Comparison of ENCODE assay signal across 8 cellular contexts in genomic region chr17:1787301-1787902, GRCh38. TPM values are rescaled to one million over a fixed set of nuclear protein-coding genes. Genes with fewer than 3 reads are reported as not detected.
DNase-seq lines count a peak whose midpoint lies in the region; ATAC-seq and TF ChIP-seq lines count a peak whose summit lies in the region.
"Had no signal": no experiment of that assay in that cellular context is flagged by ENCODE, and none has a peak within 500 bp of the region (broad histone marks: within the 10 kb centered on the region; RNA-seq: fewer than 3 reads in every experiment).

No MANE protein-coding gene starts in this region.

- H3K9me3 ChIP-seq in PC-3 (ENCODE audit: low read length): no peaks in the 10 kb centered on the region
- H3K9me3 ChIP-seq in mucosa of stomach (ENCODE audit: control insufficient read depth, low read length): no peaks in the 10 kb centered on the region
- no peaks in the 10 kb centered on the region for H3K9me3 ChIP-seq in uterus

- DNase-seq in PC-3: peak; percentile 87
- DNase-seq in epithelial cell of esophagus (ENCODE audit: low read depth): peak; percentile 92
- DNase-seq in uterus: peak; percentile 83 to 92
- no peak for DNase-seq in activated CD4-positive, alpha-beta T cell treated with anti-CD3 and anti-CD28 coated beads for 36 hours
- DNase-seq in middle frontal gyrus (ENCODE audit: extremely low spot score, low spot score): no peak
- DNase-seq: activated T-cell treated with anti-CD3 and anti-CD28 coated beads, Interleukin-2, amount 50 U/mL, for 72 hours had no signal

- H3K27me3 Mint-ChIP-seq in activated CD4-positive, alpha-beta T cell treated with anti-CD3 and anti-CD28 coated beads for 36 hours: no peaks in the 10 kb centered on the region

- TF ChIP-seq POLR2A in uterus (IDR thresholded peaks at IDR 0.05): peak; percentile 9 to 43

- H3K27ac ChIP-seq in PC-3 (ENCODE audit: low read length): peak overlapping the region; percentile 79
- H3K27ac ChIP-seq in uterus: peak overlapping the region; percentile 93 to 96

- H3K9me3 Mint-ChIP-seq in activated CD4-positive, alpha-beta T cell treated with anti-CD3 and anti-CD28 coated beads for 36 hours (ENCODE audit: low read depth): no peaks in the 10 kb centered on the region
- H3K9me3 Mint-ChIP-seq: activated T-cell treated with anti-CD3 and anti-CD28 coated beads, Interleukin-2, amount 50 U/mL, for 72 hours had no signal

- peaks cover 37% of the 10 kb centered on the region for H3K36me3 Mint-ChIP-seq in activated CD4-positive, alpha-beta T cell treated with anti-CD3 and anti-CD28 coated beads for 36 hours (ENCODE audit: low read depth)

- peak; percentile 98 for ATAC-seq in PC-3
- no peak for ATAC-seq in HG02884 (IDR thresholded peaks at IDR 0.05; ENCODE audit: unreplicated experiment)
- no peak for ATAC-seq in activated CD4-positive, alpha-beta T cell treated with anti-CD3 and anti-CD28 coated beads for 36 hours
- ATAC-seq: activated T-cell treated with anti-CD3 and anti-CD28 coated beads, Interleukin-2, amount 50 U/mL, for 72 hours had no signal

- H3K27ac Mint-ChIP-seq in activated CD4-positive, alpha-beta T cell treated with anti-CD3 and anti-CD28 coated beads for 36 hours: no peak overlapping the region
- H3K27ac Mint-ChIP-seq: activated T-cell treated with anti-CD3 and anti-CD28 coated beads, Interleukin-2, amount 50 U/mL, for 72 hours had no signal

- H3K27me3 ChIP-seq in PC-3 (ENCODE audit: low read length) (no peaks in the 10 kb centered on the region), mucosa of stomach (ENCODE audit: control insufficient read depth, insufficient read depth, low read length) (no peaks in the 10 kb centered on the region), uterus (no peaks in the 10 kb centered on the region)

- H3K9ac ChIP-seq in PC-3 (ENCODE audit: low read length) (peak overlapping the region; percentile 43), mucosa of stomach (ENCODE audit: low read length) (peak overlapping the region; percentile 38)

- peak overlapping the region; percentile 59; the same call in 1 of the 2 replicates for H2AFZ ChIP-seq in PC-3 (ENCODE audit: low read length)

- H3K4me1 Mint-ChIP-seq in activated CD4-positive, alpha-beta T cell treated with anti-CD3 and anti-CD28 coated beads for 36 hours: peaks cover 10% of the 10 kb centered on the region

- H3K36me3 ChIP-seq in PC-3 (ENCODE audit: low read depth, low read length) (no peaks in the 10 kb centered on the region; the same call in 1 of the 2 replicates), mucosa of stomach (ENCODE audit: control insufficient read depth, insufficient read depth, low read length) (no peaks in the 10 kb centered on the region), uterus (no peaks in the 10 kb centered on the region)

- TF ChIP-seq CTCF in PC-3 (conservative IDR thresholded peaks at IDR 0.05; ENCODE audit: low read depth, low read length): no peak
- no peak for TF ChIP-seq CTCF in epithelial cell of esophagus (IDR thresholded peaks at IDR 0.05; ENCODE audit: insufficient read depth, low read depth, low read length, missing control alignments)
- TF ChIP-seq CTCF in uterus (IDR thresholded peaks at IDR 0.05): no peak

- H4K20me1 ChIP-seq in PC-3 (ENCODE audit: low read length): no peaks in the 10 kb centered on the region

- H3K4me3 Mint-ChIP-seq in activated CD4-positive, alpha-beta T cell treated with anti-CD3 and anti-CD28 coated beads for 36 hours: no peak overlapping the region
- H3K4me3 Mint-ChIP-seq: activated T-cell treated with anti-CD3 and anti-CD28 coated beads, Interleukin-2, amount 50 U/mL, for 72 hours had no signal

- H3K4me3 ChIP-seq in PC-3 (ENCODE audit: low read length) (no peak overlapping the region), epithelial cell of esophagus (ENCODE audit: low read length) (no peak overlapping the region), mucosa of stomach (ENCODE audit: low read length) (peak overlapping the region; percentile 5), uterus (no peak overlapping the region)

- H3K4me1 ChIP-seq in PC-3 (ENCODE audit: insufficient read depth, low read length) (peaks cover 15% of the 10 kb centered on the region), mucosa of stomach (ENCODE audit: control insufficient read depth, insufficient read depth, low read length) (peaks cover 9% of the 10 kb centered on the region), uterus (peaks cover 8 to 12% of the 10 kb centered on the region in 2 donors)

- no peaks in the 10 kb centered on the region for H3F3A ChIP-seq in PC-3 (ENCODE audit: low read length, unreplicated experiment)

- peak overlapping the region; percentile 69 for H3K4me2 ChIP-seq in PC-3 (ENCODE audit: low read length)

- TSS peak; percentile 51 for BruUV-seq in PC-3 (replicated peaks; lab: Mats Ljungman, UMichigan)

- CTCF ChIA-PET in PC-3 (lab: Charles Lee): interaction anchor here (0.6 kb wide), 1 partner anchor 78 kb away, joined by 3 read pairs; no protein-coding TSS in a partner anchor
- CTCF ChIA-PET in activated CD4-positive, alpha-beta T cell treated with anti-CD3 and anti-CD28 coated beads for 36 hours (lab: Charles Lee): no interaction called here

- no peaks in the 10 kb centered on the region for H3K79me2 ChIP-seq in PC-3 (ENCODE audit: low read length)

- POLR2A ChIA-PET in PC-3 (lab: Charles Lee; ENCODE audit: unreplicated experiment): interaction anchor here (0.6 to 1.1 kb wide), 4 partner anchors 53 to 121 kb away, joined by 3 to 5 read pairs (median 4); no protein-coding TSS in a partner anchor
- POLR2A ChIA-PET in activated CD4-positive, alpha-beta T cell treated with anti-CD3 and anti-CD28 coated beads for 36 hours (lab: Charles Lee): interaction anchor here (0.6 kb wide), 1 partner anchor 12 kb away, joined by 5 read pairs; no protein-coding TSS in a partner anchor

- H3K9me2 ChIP-seq in PC-3 (replicated peaks; ENCODE audit: low read length): no peaks in the 10 kb centered on the region

- intact Hi-C loops in PC-3 (cut with micrococcal nuclease) (no loop called here), uterus (cut with DNase I; ENCODE audit: low total_unique reads) (no loop called here)
- intact Hi-C loops in activated CD4-positive, alpha-beta T cell treated with anti-CD3 and anti-CD28 coated beads for 36 hours (cut with DNase I, micrococcal nuclease): no loop called here

RNA-seq across cellular contexts. Expression of gene SERPINF1, which starts 25.5 kb away (rescaled TPM):
- 1.7 TPM in 1 of 2 replicates, not detected in the other for total RNA-seq in PC-3 (2014; rRNA removed)
- total RNA-seq in uterus: 100 to 1,000 TPM; 217 to 567 (median 435) TPM
- under 1 TPM; 0.27 to 0.47 TPM for total RNA-seq in activated CD4-positive, alpha-beta T cell treated with anti-CD3 and anti-CD28 coated beads for 36 hours

RNA-seq across cellular contexts. Expression of gene SMYD4, which starts 42.3 kb away (rescaled TPM):
- total RNA-seq in PC-3 (2014; rRNA removed) (8.1 and 9.3 TPM in 2 replicates), uterus (100 to 1,000 TPM in 1 of 4 donors, 10 to 100 TPM in 3; 19.1 to 101 (median 30.5) TPM)
- total RNA-seq in activated CD4-positive, alpha-beta T cell treated with anti-CD3 and anti-CD28 coated beads for 36 hours: 10 to 100 TPM; 19.7 to 19.8 TPM

RNA-seq across cellular contexts. Expression of gene RPA1, which starts 42.4 kb away (rescaled TPM):
- 69.1 and 75.5 TPM in 2 replicates for total RNA-seq in PC-3 (2014; rRNA removed)
- 100 to 1,000 TPM in 1 of 4 donors, 10 to 100 TPM in 3; 15.9 to 108 (median 41.5) TPM for total RNA-seq in uterus
- total RNA-seq in activated CD4-positive, alpha-beta T cell treated with anti-CD3 and anti-CD28 coated beads for 36 hours: 100 to 1,000 TPM; 134 to 191 TPM

RNA-seq across cellular contexts. Expression of gene SERPINF2, which starts 44.7 kb away (rescaled TPM):
- total RNA-seq in PC-3 (2014; rRNA removed) (2.2 and 2.5 TPM in 2 replicates), uterus (10 to 100 TPM in 2 of 4 donors, 1 to 10 TPM in 1, under 1 TPM in 1; 0.83 to 21.5 (median 10.0) TPM)
- total RNA-seq in activated CD4-positive, alpha-beta T cell treated with anti-CD3 and anti-CD28 coated beads for 36 hours: under 1 TPM in 1 of 2 experiments, not detected in 1; 0.12 TPM

Comparison
In these comparisons a context has a peak if more than half of its experiments do, and no peak if none do; other contexts are left out.
1. DNase-seq: peak in PC-3 (single experiment), epithelial cell of esophagus (single experiment) and uterus (2 of 2); none in activated CD4-positive, alpha-beta T cell treated with anti-CD3 and anti-CD28 coated beads for 36 hours (single experiment) and middle frontal gyrus (single experiment).
2. RNA of gene SERPINF1, which starts 25.5 kb away (total RNA-seq): 217 to 567 TPM in uterus; 1.7 TPM in PC-3 and 0.27 to 0.47 TPM in activated CD4-positive, alpha-beta T cell treated with anti-CD3 and anti-CD28 coated beads for 36 hours; every median in the first group is over 10 times any median in the second.